Comparison of ENCODE assay signal across 13 cellular contexts in the genomic region with DNA sequence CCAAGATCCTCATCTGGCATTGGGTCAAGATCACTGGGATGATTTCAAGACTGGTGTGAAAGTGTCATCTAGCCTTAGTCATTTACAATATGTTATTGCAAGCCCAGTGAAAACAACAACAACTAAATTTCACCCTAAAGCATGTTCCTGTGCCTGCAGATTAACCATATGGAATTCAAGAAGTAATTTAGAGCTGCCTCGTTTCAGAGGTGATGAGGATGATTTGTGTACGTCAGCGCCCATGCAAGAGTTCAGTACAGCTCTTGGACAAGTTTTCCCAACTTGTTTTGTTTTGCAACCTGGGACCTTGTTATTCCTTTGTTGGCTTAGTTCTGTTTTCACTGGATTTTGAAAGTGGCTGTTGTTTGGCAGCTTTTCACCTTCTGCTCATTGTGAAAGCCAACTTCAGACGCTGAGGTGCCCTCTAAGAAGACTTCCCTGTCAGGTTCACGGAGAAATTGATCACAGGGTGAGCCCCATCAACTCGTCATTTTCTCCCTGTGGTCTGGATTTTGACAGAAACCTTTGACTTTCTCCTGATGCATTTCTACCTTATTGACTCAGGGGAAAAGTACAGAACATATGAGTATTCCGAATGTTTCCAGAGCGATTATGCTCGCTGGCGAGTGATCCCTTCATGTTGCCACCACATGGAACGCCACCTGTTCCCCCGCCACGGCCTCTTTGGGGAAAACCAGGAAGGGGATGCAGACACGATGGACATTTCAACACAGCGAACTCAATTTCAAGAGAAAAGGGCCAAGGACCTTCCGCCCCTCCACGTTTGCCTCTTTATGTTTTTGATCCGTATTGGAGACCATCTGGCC.
DNase-seq lines count a peak whose midpoint lies in the region; ATAC-seq, FAIRE-seq and TF ChIP-seq lines count a peak whose summit lies in the region.
"Had no signal": no experiment of that assay in that cellular context is flagged by ENCODE, and none has a peak within 500 bp of the region (broad histone marks: within the 10 kb centered on the region; RNA-seq: fewer than 3 reads in every experiment).

No MANE protein-coding gene starts in this region.

- no peak for TF ChIP-seq CTCF in A549 (IDR thresholded peaks at IDR 0.05)
- no peak for TF ChIP-seq CTCF in HCT116 (IDR thresholded peaks at IDR 0.05 in 2 of 3, conservative IDR thresholded peaks at IDR 0.05 in 1 of 3; ENCODE audit: borderline replicate concordance in 1 of 3, insufficient read depth in 1 of 3, low read depth in 2 of 3, low read length in 2 of 3)
- no peak for TF ChIP-seq CTCF in ascending aorta (IDR thresholded peaks at IDR 0.05)

- H3K9me3 ChIP-seq in A549: peaks cover 7% of the 10 kb centered on the region; the same call in 2 of the 3 replicates
- peaks cover 0 to 11% of the 10 kb centered on the region in 2 experiments; a peak in 1 of 4 replicates for H3K9me3 ChIP-seq in HCT116 (ENCODE audit: control insufficient read depth in 1 of 2, insufficient read depth in 1 of 2, low read depth in 1 of 2, low read length in 2 of 2)
- H3K9me3 ChIP-seq in ascending aorta: no peaks in the 10 kb centered on the region
- H3K9me3 ChIP-seq in CD8-positive, alpha-beta memory T cell (ENCODE audit: low read length): no peaks in the 10 kb centered on the region
- H3K9me3 ChIP-seq: neutrophil had no signal

- no peak overlapping the region for H3K4me3 Mint-ChIP-seq in CD8-positive, alpha-beta memory T cell
- H3K4me3 Mint-ChIP-seq: activated B cell treated with CpG ODN at 0.5 μM for 24 hours had no signal

- no peak for FAIRE-seq in A549 (lab: Jason Lieb, UNC)

- H3K27ac Mint-ChIP-seq in CD8-positive, alpha-beta memory T cell: peak overlapping the region in 3 of 8 donors; percentile 3 to 36 (median 30)
- H3K27ac Mint-ChIP-seq: activated B cell treated with CpG ODN at 0.5 μM for 24 hours had no signal

- H3K27ac ChIP-seq in A549: peak overlapping the region; percentile 90 to 95
- peak overlapping the region; percentile 92 for H3K27ac ChIP-seq in HCT116 (ENCODE audit: low read depth, low read length)
- H3K27ac ChIP-seq in ascending aorta: peak overlapping the region; percentile 74 to 75
- H3K27ac ChIP-seq in CD8-positive, alpha-beta memory T cell (ENCODE audit: low read depth, low read length): no peak overlapping the region
- H3K27ac ChIP-seq: cardiac muscle cell, neutrophil had no signal

- POLR2A ChIA-PET in A549 (lab: Yijun Ruan, JAX): interaction anchor here (1.2 to 1.3 kb wide), 4 partner anchors 80 to 288 kb away, joined by 3 to 6 read pairs (median 4); no protein-coding TSS in a partner anchor
- POLR2A ChIA-PET in HCT116 (lab: Charles Lee): interaction anchor here (0.7 to 1.6 kb wide), 4 partner anchors 10 to 35 kb away, joined by 3 to 9 read pairs (median 4); no protein-coding TSS in a partner anchor
- POLR2A ChIA-PET in CD8-positive, alpha-beta memory T cell (lab: Charles Lee): no interaction called here

- RAD21 ChIA-PET in HCT116 (lab: Charles Lee; ENCODE audit: low non-redundant PET in 1 of 2, low total read pairs in 2 of 2, uncharacterized antibody in 2 of 2, unreplicated experiment in 2 of 2): no interaction called here

- H3K4me1 ChIP-seq in A549 (peaks cover 29% of the 10 kb centered on the region), HCT116 (ENCODE audit: control insufficient read depth in 1 of 2, insufficient read depth in 2 of 2, low read length in 2 of 2) (peaks cover 28 to 70% of the 10 kb centered on the region in 2 experiments), ascending aorta (peaks cover 3 to 30% of the 10 kb centered on the region in 2 donors)
- H3K4me1 ChIP-seq in CD8-positive, alpha-beta memory T cell (ENCODE audit: insufficient read depth, low read length): peaks cover 5% of the 10 kb centered on the region

- peak overlapping the region; percentile 2 for H2AFZ ChIP-seq in HCT116 (ENCODE audit: low read depth, low read length, poor library complexity, severe bottlenecking)

- H3K36me3 ChIP-seq in HCT116 (ENCODE audit: control insufficient read depth in 1 of 2, insufficient read depth in 2 of 2, low read length in 2 of 2) (no peaks in the 10 kb centered on the region), ascending aorta (peaks cover 0 to 4% of the 10 kb centered on the region in 2 donors), H7 (replicated peaks; ENCODE audit: control insufficient read depth, insufficient read depth, low read length) (no peaks in the 10 kb centered on the region)
- no peaks in the 10 kb centered on the region for H3K36me3 ChIP-seq in CD8-positive, alpha-beta memory T cell (ENCODE audit: insufficient read depth, low read length)
- H3K36me3 ChIP-seq: cardiac muscle cell, neutrophil had no signal

- TSS peak; percentile 83 for BruUV-seq in HCT116 (replicated peaks; lab: Mats Ljungman, UMichigan)

- TF ChIP-seq EP300 in A549 (IDR thresholded peaks at IDR 0.05): 0 out of 5 replicates have a peak, but pooled peaks of 1 of the 2 experiments have one; percentile 2

- H3K9ac ChIP-seq in HCT116 (ENCODE audit: low read length): peak overlapping the region; percentile 60

- no peaks in the 10 kb centered on the region for H3K9me3 Mint-ChIP-seq in CD8-positive, alpha-beta memory T cell

- H3K4me3 ChIP-seq in A549 (no peak overlapping the region), HCT116 (replicated peaks in 1 of 2; ENCODE audit: low read depth in 1 of 2, low read length in 2 of 2) (peak overlapping the region; percentile 29 to 57), ascending aorta (no peak overlapping the region), H7 (ENCODE audit: insufficient read depth, low read depth, low read length) (no peak overlapping the region)
- H3K4me3 ChIP-seq in CD8-positive, alpha-beta memory T cell (ENCODE audit: low read length): no peak overlapping the region
- H3K4me3 ChIP-seq: cardiac muscle cell had no signal

- peaks cover 6 to 7% of the 10 kb centered on the region in 2 donors for H3K27me3 Mint-ChIP-seq in CD8-positive, alpha-beta memory T cell

- peak in 1 of 2 experiments; percentile 11; a peak in 1 of 6 replicates for ATAC-seq in A549
- ATAC-seq in HCT116: no peak
- ATAC-seq in HG02759 (IDR thresholded peaks at IDR 0.05; ENCODE audit: unreplicated experiment): no peak

- TF ChIP-seq RAD21 in A549 (conservative IDR thresholded peaks at IDR 0.05 in 1 of 2, IDR thresholded peaks at IDR 0.05 in 1 of 2) (no peak), HCT116 (IDR thresholded peaks at IDR 0.05; ENCODE audit: low read depth) (no peak)

- intact Hi-C loops in HCT116 (cut with micrococcal nuclease): loop anchor here (2.0 kb wide), 1 partner anchor 89 kb away; no protein-coding TSS in a partner anchor
- intact Hi-C loops in ascending aorta (cut with DNase I): loop anchor here (2.0 to 10.0 kb wide), 5 partner anchors 17 to 541 kb away; no protein-coding TSS in a partner anchor

- no peak for TF ChIP-seq POLR2A in A549 (IDR thresholded peaks at IDR 0.05; ENCODE audit: low read length)
- TF ChIP-seq POLR2A in HCT116 (IDR thresholded peaks at IDR 0.05; ENCODE audit: borderline replicate concordance, extremely low read depth, insufficient read depth, insufficient read length): no peak

- H3K4me2 ChIP-seq in A549 (peak overlapping the region; percentile 76), HCT116 (ENCODE audit: low read length) (peak overlapping the region; percentile 94)

- no peaks in the 10 kb centered on the region for H4K20me1 ChIP-seq in HCT116 (ENCODE audit: insufficient read depth)

- H3K27me3 ChIP-seq in HCT116 (ENCODE audit: insufficient read depth, low read length) (no peaks in the 10 kb centered on the region), ascending aorta (no peaks in the 10 kb centered on the region), H7 (ENCODE audit: control insufficient read depth, insufficient read depth, low read length) (no peaks in the 10 kb centered on the region)
- no peaks in the 10 kb centered on the region for H3K27me3 ChIP-seq in CD8-positive, alpha-beta memory T cell (ENCODE audit: insufficient read depth, low read length, poor library complexity, severe bottlenecking)
- H3K27me3 ChIP-seq: cardiac muscle cell had no signal

- H3K9me2 ChIP-seq in HCT116 (ENCODE audit: insufficient read depth): no peaks in the 10 kb centered on the region

- no peaks in the 10 kb centered on the region for H3K79me2 ChIP-seq in HCT116 (ENCODE audit: insufficient read depth, low read length)

- H3K4me1 Mint-ChIP-seq in CD8-positive, alpha-beta memory T cell: peaks cover 9 to 13% (median 10%) of the 10 kb centered on the region in 3 donors

- 37% methylated on average over 18 of the region's 18 CpGs for WGBS in A549 (ENCODE audit: missing lambda C conversion rate)

- DNase-seq in A549 (ENCODE audit: low read depth in 1 of 2, low spot score in 1 of 2) (peak in 1 of 2 experiments; percentile 8), HCT116 (ENCODE audit: low read depth, low spot score) (no peak), ascending aorta (ENCODE audit: low spot score in 2 of 2) (no peak), left kidney (ENCODE audit: low read depth, low spot score) (peak; percentile 43), H7 (no peak), cerebellar cortex (ENCODE audit: low spot score) (no peak)
- DNase-seq in CD8-positive, alpha-beta memory T cell: no peak
- DNase-seq: activated B cell treated with CpG ODN at 0.5 μM for 24 hours, DMS 273 treated with DMSO at 0.1 percent for 48 hours, NCI-H187 had no signal

- CTCF ChIA-PET in A549 (lab: Yijun Ruan, JAX) (interaction anchor here (0.8 to 2.5 kb wide), 5 partner anchors 17 to 399 kb away, joined by 3 to 9 read pairs (median 5); no protein-coding TSS in a partner anchor), HCT116 (lab: Charles Lee) (interaction anchor here (1.0 to 1.4 kb wide), 3 partner anchors 88 to 399 kb away, joined by 4 to 6 read pairs (median 6); no protein-coding TSS in a partner anchor)
- CTCF ChIA-PET in CD8-positive, alpha-beta memory T cell (lab: Charles Lee): no interaction called here

- H3K36me3 Mint-ChIP-seq in CD8-positive, alpha-beta memory T cell: no peaks in the 10 kb centered on the region

TF ChIP-seq in A549, 52 proteins besides CTCF, POLR2A, EP300 and RAD21 (continues in another document):
- TF ChIP-seq, protein P1, sequence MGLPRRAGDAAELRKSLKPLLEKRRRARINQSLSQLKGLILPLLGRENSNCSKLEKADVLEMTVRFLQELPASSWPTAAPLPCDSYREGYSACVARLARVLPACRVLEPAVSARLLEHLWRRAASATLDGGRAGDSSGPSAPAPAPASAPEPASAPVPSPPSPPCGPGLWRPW (IDR thresholded peaks at IDR 0.05): no peak

TF ChIP-seq in HCT116, 20 proteins besides CTCF, POLR2A, EP300 and RAD21 (continues in another document):
- TF ChIP-seq JUND (IDR thresholded peaks at IDR 0.05): peak; percentile 33; the same call in 1 of the 2 replicates
- no peak for TF ChIP-seq EGR1 (IDR thresholded peaks at IDR 0.05; ENCODE audit: low read depth)

Comparison
In these comparisons a context has a peak if more than half of its experiments do, and no peak if none do; other contexts are left out.
1. H3K4me3 ChIP-seq: peak in HCT116 (2 of 2); none in A549 (single experiment), ascending aorta (0 of 2), H7 (single experiment) and CD8-positive, alpha-beta memory T cell (single experiment).